Comparison of ENCODE assay signal across 8 cellular contexts in the genomic region with DNA sequence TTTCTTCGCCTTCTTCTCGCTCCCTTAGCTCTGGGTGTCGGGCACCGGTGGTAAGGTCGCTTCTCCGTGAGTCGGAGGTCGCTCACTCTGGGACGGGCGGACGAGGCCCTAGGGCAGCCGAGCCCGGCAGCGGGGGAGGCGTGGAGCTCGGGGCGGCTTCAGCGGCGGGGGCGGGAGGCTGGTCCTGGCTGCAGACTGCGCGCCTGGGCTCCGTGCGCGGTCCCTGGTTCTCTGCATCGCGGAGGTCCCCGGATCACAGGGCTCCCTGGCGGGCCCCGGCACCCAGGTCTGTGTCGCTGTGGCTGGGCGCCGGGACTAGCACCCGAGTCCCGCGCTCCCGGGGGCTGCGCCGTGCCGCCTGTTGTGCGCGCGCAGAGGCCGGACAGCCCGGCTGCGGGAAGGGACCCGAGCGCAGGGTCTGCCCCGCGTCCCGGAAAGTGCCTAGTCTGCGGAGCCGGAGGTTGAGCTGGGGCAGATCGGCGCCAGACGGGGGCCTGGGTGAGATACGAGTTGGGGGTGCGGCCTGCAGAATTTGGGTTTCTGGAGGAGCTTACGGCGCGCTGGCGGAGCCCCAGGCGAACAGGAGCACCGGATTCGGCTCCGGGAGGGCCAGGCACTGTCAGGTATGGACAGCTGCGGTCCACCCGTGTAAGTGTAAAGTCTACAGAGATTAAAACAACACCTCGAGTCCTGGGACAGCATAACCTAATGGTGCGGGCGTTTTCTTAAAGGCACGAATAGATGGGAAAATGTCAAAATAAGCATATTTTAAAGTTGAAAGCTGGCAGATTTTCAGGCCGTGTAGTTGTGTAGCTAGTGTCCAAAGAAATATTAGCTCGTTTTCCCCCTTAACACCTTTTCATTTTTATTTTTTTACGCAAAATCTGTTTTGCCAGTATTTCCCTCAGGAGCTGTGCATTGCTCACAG. TPM values are rescaled to one million over a fixed set of nuclear protein-coding genes. Genes with fewer than 3 reads are reported as not detected.
A peak's percentile ranks its signal among the peaks of the same experiment; 100 is the strongest.
DNase-seq lines count a peak whose midpoint lies in the region; ATAC-seq, FAIRE-seq and TF ChIP-seq lines count a peak whose summit lies in the region.

No MANE protein-coding gene starts in this region.

- H3K9me1 ChIP-seq in endothelial cell of umbilical vein (replicated peaks; ENCODE audit: control insufficient read depth, extremely low read depth, insufficient read depth, low read length): no peaks in the 10 kb centered on the region

- peaks cover 16% of the 10 kb centered on the region for H3K27me3 ChIP-seq in CD8-positive, alpha-beta T cell (ENCODE audit: insufficient read depth, low read length)
- H3K27me3 ChIP-seq in endothelial cell of umbilical vein (ENCODE audit: control insufficient read depth in 2 of 2, insufficient read depth in 2 of 2, low read length in 2 of 2): no peaks in the 10 kb centered on the region
- no peaks in the 10 kb centered on the region for H3K27me3 ChIP-seq in muscle layer of duodenum (ENCODE audit: low read depth, low read length)
- no peaks in the 10 kb centered on the region for H3K27me3 ChIP-seq in testis

- TF ChIP-seq POLR2A in endothelial cell of umbilical vein (IDR thresholded peaks at IDR 0.05; ENCODE audit: low read depth, low read length) (no peak), testis (IDR thresholded peaks at IDR 0.05) (no peak)

- peak overlapping the region; percentile 97 for H3K9ac ChIP-seq in endothelial cell of umbilical vein (replicated peaks; ENCODE audit: extremely low read depth, insufficient read depth, low read length)

- no peaks in the 10 kb centered on the region for H3K9me3 ChIP-seq in CD8-positive, alpha-beta T cell (ENCODE audit: low read length)
- H3K9me3 ChIP-seq in endothelial cell of umbilical vein (replicated peaks; ENCODE audit: control insufficient read depth, insufficient read depth, low read length) (no peaks in the 10 kb centered on the region), muscle layer of duodenum (ENCODE audit: control insufficient read depth in 1 of 2, low read length in 2 of 2) (no peaks in the 10 kb centered on the region), testis (no peaks in the 10 kb centered on the region)

- FAIRE-seq in endothelial cell of umbilical vein (lab: Jason Lieb, UNC): no peak

- H3K27me3 Mint-ChIP-seq in CD8-positive, alpha-beta T cell (ENCODE audit: low read depth): peaks cover 27% of the 10 kb centered on the region

- peaks cover 17% of the 10 kb centered on the region for H3K4me1 Mint-ChIP-seq in CD8-positive, alpha-beta T cell (ENCODE audit: low read depth)

- peak in 3 of 7 experiments; percentile 2 to 30 (median 27) for DNase-seq in CD8-positive, alpha-beta T cell
- DNase-seq in endothelial cell of umbilical vein (ENCODE audit: low read depth, low spot score) (peak; percentile 49), testis (peak; percentile 71), SKM-1 treated with dmso at 0.1 percent for 144 hours (lab: John Stamatoyannopoulos, UW; ENCODE audit: unreplicated experiment) (no peak)

- BruUV-seq in endothelial cell of umbilical vein (replicated peaks; lab: Mats Ljungman, UMichigan): no TSS peak

- H2AFZ ChIP-seq in endothelial cell of umbilical vein (ENCODE audit: low read depth, low read length): peak overlapping the region; percentile 44

- H3K9me3 Mint-ChIP-seq in CD8-positive, alpha-beta T cell: no peaks in the 10 kb centered on the region

- no peaks in the 10 kb centered on the region for H3K36me3 Mint-ChIP-seq in CD8-positive, alpha-beta T cell

- H3K27ac Mint-ChIP-seq in CD8-positive, alpha-beta T cell: peak overlapping the region; percentile 55

- POLR2A ChIA-PET in CD8-positive, alpha-beta T cell (lab: Charles Lee): no interaction called here
- POLR2A ChIA-PET in endothelial cell of umbilical vein (lab: Charles Lee): interaction anchor here (0.9 to 3.6 kb wide), 14 partner anchors 10 to 369 kb away, joined by 3 to 37 read pairs (median 4); no protein-coding TSS in a partner anchor

- H3K4me1 ChIP-seq in CD8-positive, alpha-beta T cell (ENCODE audit: insufficient read depth, low read length): peaks cover 19% of the 10 kb centered on the region
- H3K4me1 ChIP-seq in endothelial cell of umbilical vein (ENCODE audit: control insufficient read depth, extremely low read depth, insufficient read depth, low read length) (peaks cover 43% of the 10 kb centered on the region), muscle layer of duodenum (ENCODE audit: control insufficient read depth in 1 of 2, insufficient read depth in 2 of 2, low read length in 2 of 2) (peaks cover 0 to 26% of the 10 kb centered on the region in 2 donors), testis (peaks cover 9% of the 10 kb centered on the region)

- H3K4me3 Mint-ChIP-seq in CD8-positive, alpha-beta T cell: peak overlapping the region; percentile 85

- peak overlapping the region; percentile 87 for H3K4me3 ChIP-seq in CD8-positive, alpha-beta T cell (ENCODE audit: low read depth, low read length)
- H3K4me3 ChIP-seq in endothelial cell of umbilical vein (replicated peaks in 1 of 3; ENCODE audit: insufficient read depth in 1 of 3, low read depth in 1 of 3, low read length in 3 of 3) (peak overlapping the region; percentile 89 to 96 (median 93)), muscle layer of duodenum (ENCODE audit: low read depth in 1 of 2, low read length in 2 of 2) (peak overlapping the region; percentile 85 to 96), testis (peak overlapping the region; percentile 72 to 92)

- no peaks in the 10 kb centered on the region for H4K20me1 ChIP-seq in endothelial cell of umbilical vein (replicated peaks; ENCODE audit: control insufficient read depth, extremely low read depth, insufficient read depth, low read length)

- peak; percentile 27 for TF ChIP-seq CTCF in CD8-positive, alpha-beta T cell (IDR thresholded peaks at IDR 0.05)
- TF ChIP-seq CTCF in VCaP (conservative IDR thresholded peaks at IDR 0.05) (peak; percentile 51; the same call in 1 of the 2 replicates), endothelial cell of umbilical vein (IDR thresholded peaks at IDR 0.05; ENCODE audit: extremely low read depth in 1 of 2, insufficient read depth in 1 of 2, low read depth in 1 of 2, low read length in 2 of 2) (no peak), testis (IDR thresholded peaks at IDR 0.05) (no peak)

- peak; percentile 36 for ATAC-seq in CD8-positive, alpha-beta T cell
- ATAC-seq in GM19438 (IDR thresholded peaks at IDR 0.05; ENCODE audit: low read depth, unreplicated experiment) (peak; percentile 38), HG03520 (IDR thresholded peaks at IDR 0.05; ENCODE audit: unreplicated experiment) (peak; percentile 25)

- intact Hi-C loops in CD8-positive, alpha-beta T cell (cut with DNase I, micrococcal nuclease): loop anchor here (1.0 to 10.0 kb wide), 12 partner anchors 125 to 1502 kb away; partner anchors contain the start of genes DDHD1 (in 2 of the 2), GNPNAT1 (in 2 of the 2), GPR137C (in 2 of the 2) and TRIM9 (in 2 of the 2)
- intact Hi-C loops in endothelial cell of umbilical vein (cut with micrococcal nuclease) (loop anchor here (1.0 to 10.0 kb wide), 9 partner anchors 74 to 369 kb away; partner anchors contain the start of gene RTRAF), testis (cut with DNase I; ENCODE audit: low total_unique reads) (loop anchor here (10.0 kb wide), 1 partner anchor 122 kb away; no protein-coding TSS in a partner anchor)

- H3K36me3 ChIP-seq in CD8-positive, alpha-beta T cell (ENCODE audit: insufficient read depth, low read length): no peaks in the 10 kb centered on the region
- peaks cover 0 to 3% of the 10 kb centered on the region in 2 experiments for H3K36me3 ChIP-seq in endothelial cell of umbilical vein (ENCODE audit: control insufficient read depth in 2 of 2, extremely low read depth in 1 of 2, insufficient read depth in 2 of 2, low read length in 2 of 2)
- peaks cover 0 to 16% of the 10 kb centered on the region in 2 donors for H3K36me3 ChIP-seq in muscle layer of duodenum (ENCODE audit: control insufficient read depth in 1 of 2, insufficient read depth in 2 of 2, low read length in 2 of 2)
- no peaks in the 10 kb centered on the region for H3K36me3 ChIP-seq in testis (ENCODE audit: low read depth, missing control alignments)

- peak overlapping the region; percentile 89 for H3K4me2 ChIP-seq in endothelial cell of umbilical vein (ENCODE audit: insufficient read depth, low read length)

- 1% methylated on average over 17 to 41 of the region's 75 CpGs for WGBS in testis, 2 donors

- CTCF ChIA-PET in CD8-positive, alpha-beta T cell (lab: Charles Lee): interaction anchor here (0.8 to 2.5 kb wide), 8 partner anchors 9 to 367 kb away, joined by 3 to 7 read pairs (median 3); no protein-coding TSS in a partner anchor
- CTCF ChIA-PET in endothelial cell of umbilical vein (lab: Charles Lee): interaction anchor here (0.6 to 3.7 kb wide), 34 partner anchors 9 to 369 kb away, joined by 3 to 43 read pairs (median 4); no protein-coding TSS in a partner anchor

- peaks cover 77% of the 10 kb centered on the region for H3K79me2 ChIP-seq in endothelial cell of umbilical vein (ENCODE audit: control insufficient read depth, insufficient read depth, low read length)

- dilution Hi-C loops in endothelial cell of umbilical vein (cut with MboI; ENCODE audit: extremely low pct_ligation_motif_present, low sequenced_read_pairs): no loop called here

- peak overlapping the region; percentile 38 for H3K27ac ChIP-seq in CD8-positive, alpha-beta T cell (ENCODE audit: low read depth, low read length)
- peak overlapping the region; percentile 88 for H3K27ac ChIP-seq in VCaP
- H3K27ac ChIP-seq in endothelial cell of umbilical vein (ENCODE audit: insufficient read depth, low read depth, low read length): peak overlapping the region; percentile 94
- peak overlapping the region; percentile 91 for H3K27ac ChIP-seq in muscle layer of duodenum (ENCODE audit: low read length)
- H3K27ac ChIP-seq in testis: peak overlapping the region; percentile 93 to 96

TF ChIP-seq in endothelial cell of umbilical vein, 7 proteins besides CTCF, POLR2A, EP300 and RAD21:
- TF ChIP-seq FOS (IDR thresholded peaks at IDR 0.05; ENCODE audit: borderline replicate concordance, insufficient read depth, low read length) (no peak), POLR2AphosphoS5 (IDR thresholded peaks at IDR 0.05; ENCODE audit: insufficient read depth, low read depth, low read length) (peak; percentile 16)

RNA-seq across cellular contexts. Expression of gene FRMD6, which starts 0.7 kb away (rescaled TPM):
- total RNA-seq in CD8-positive, alpha-beta T cell: 1 to 10 TPM; 2.4 to 3.5 TPM
- 92.2 and 97.1 TPM in 2 replicates for total RNA-seq in endothelial cell of umbilical vein
- 69.0 and 82.7 TPM in 2 replicates for polyA plus RNA-seq in endothelial cell of umbilical vein
- 56.2 and 65.3 TPM in 2 replicates for polyA plus RNA-seq in endothelial cell of umbilical vein (2011; cell fraction: cytosol; rRNA removed)
- 158 and 179 TPM in 2 replicates for polyA plus RNA-seq in endothelial cell of umbilical vein (2011; cell fraction: nucleus; rRNA removed)
- polyA plus RNA-seq in endothelial cell of umbilical vein (2012): 80.1 and 105 TPM in 2 replicates
- 231 and 246 TPM in 2 replicates for polyA minus RNA-seq in endothelial cell of umbilical vein
- polyA minus RNA-seq in endothelial cell of umbilical vein (2011; cell fraction: cytosol; rRNA and poly(A)+ RNA removed): 13.4 TPM
- 309 and 372 TPM in 2 replicates for polyA minus RNA-seq in endothelial cell of umbilical vein (2011; cell fraction: nucleus; rRNA and poly(A)+ RNA removed)
- total RNA-seq in testis: 10 to 100 TPM; 59.2 to 71.3 TPM
- 67.0 TPM for polyA plus RNA-seq in testis (ENCODE audit: insufficient read depth, low read depth, low replicate concordance)

Comparison
In these comparisons a context has a peak if more than half of its experiments do, and no peak if none do; other contexts are left out.
1. H3K27ac ChIP-seq: peak in every context shown above with its lines; median percentile 94 in testis; 94 in endothelial cell of umbilical vein; 91 in muscle layer of duodenum; 88 in VCaP; 38 in CD8-positive, alpha-beta T cell.
2. CTCF ChIP-seq: peak in CD8-positive, alpha-beta T cell (single experiment) and VCaP (single experiment); none in endothelial cell of umbilical vein (0 of 2) and testis (0 of 3).
3. RNA of gene FRMD6, which starts 0.7 kb away (total RNA-seq): 92.2 to 97.1 TPM in endothelial cell of umbilical vein and 59.2 to 71.3 TPM in testis; 2.4 to 3.5 TPM in CD8-positive, alpha-beta T cell; every median in the first group is over 10 times any median in the second.
4. Peak in every context shown above with its lines, with median percentiles within 50 percentile points of each other: ATAC-seq and H3K4me3 ChIP-seq.